ENCODE assay signal across 13 cellular contexts in genomic region chr5:170269579-170269978, GRCh38. TPM values are rescaled to one million over a fixed set of nuclear protein-coding genes. Genes with fewer than 3 reads are reported as not detected.
DNase-seq lines count a peak whose midpoint lies in the region; ATAC-seq lines count a peak whose summit lies in the region.
"Had no signal": no experiment of that assay in that cellular context is flagged by ENCODE, and none has a peak within 500 bp of the region (broad histone marks: within the 10 kb centered on the region; RNA-seq: fewer than 3 reads in every experiment).

No MANE protein-coding gene starts in this region.

- WGBS in GM23248 (ENCODE audit: low coverage in 1 of 2, low lambda C conversion rate in 2 of 2, missing lambda C conversion rate in 2 of 2), 2 experiments = 70 to 75% methylated on average over 7 of the region's 7 CpGs

- no peaks in the 10 kb centered on the region for H4K20me1 ChIP-seq in GM23248 (ENCODE audit: insufficient read depth)

- no peak overlapping the region for H3K9ac ChIP-seq in GM23248

- H3K9me3 ChIP-seq in muscle layer of duodenum (ENCODE audit: control insufficient read depth in 1 of 2, low read length in 2 of 2) = no peaks in the 10 kb centered on the region
- no peaks in the 10 kb centered on the region for H3K9me3 ChIP-seq in GM23248 (ENCODE audit: low read depth)

- H3K9me2 ChIP-seq in GM23248 (ENCODE audit: insufficient read depth) = no peaks in the 10 kb centered on the region

- H3K4me1 Mint-ChIP-seq in activated T-helper 2 cell treated with anti-CD3 and anti-CD28 coated beads, Interferon-gamma antibody, Interleukin-2, Interleukin-4, amounts not matched to agents 10 μg/mL and 5 μg/mL and 100 μg/mL, durations not matched to agents 14 hours and 24 hours and 36 hours (ENCODE audit: low read depth) = peaks cover 80% of the 10 kb centered on the region

- H3K36me3 ChIP-seq in muscle layer of duodenum (ENCODE audit: control insufficient read depth in 1 of 2, insufficient read depth in 2 of 2, low read length in 2 of 2) = no peaks in the 10 kb centered on the region
- no peaks in the 10 kb centered on the region for H3K36me3 ChIP-seq in GM23248 (ENCODE audit: low read depth)

- H3K27me3 ChIP-seq in muscle layer of duodenum (ENCODE audit: low read depth, low read length) (no peaks in the 10 kb centered on the region), GM23248 (replicated peaks; ENCODE audit: insufficient read depth) (peaks cover 29% of the 10 kb centered on the region)

- H2AFZ ChIP-seq in GM23248 = no peak overlapping the region

- no peak overlapping the region for H3K4me2 ChIP-seq in GM23248 (ENCODE audit: unreplicated experiment)

- H3K4me3 ChIP-seq in muscle layer of duodenum (ENCODE audit: low read depth in 1 of 2, low read length in 2 of 2) (no peak overlapping the region), GM23248 (no peak overlapping the region)

- intact Hi-C loops in activated T-helper 2 cell treated with anti-CD3 and anti-CD28 coated beads, Interferon-gamma antibody, Interleukin-2, Interleukin-4, amounts not matched to agents 10 μg/mL and 5 μg/mL and 100 μg/mL, durations not matched to agents 14 hours and 24 hours and 36 hours (cut with micrococcal nuclease) = loop anchor here (1.0 to 5.0 kb wide), 4 partner anchors 15 to 1908 kb away; no protein-coding TSS in a partner anchor

- H3K4me1 ChIP-seq in muscle layer of duodenum (ENCODE audit: control insufficient read depth in 1 of 2, insufficient read depth in 2 of 2, low read length in 2 of 2) (peaks cover 8 to 13% of the 10 kb centered on the region in 2 donors), GM23248 (ENCODE audit: insufficient read depth) (no peaks in the 10 kb centered on the region)

- no peaks in the 10 kb centered on the region for H3K27me3 Mint-ChIP-seq in activated T-helper 2 cell treated with anti-CD3 and anti-CD28 coated beads, Interferon-gamma antibody, Interleukin-2, Interleukin-4, amounts not matched to agents 10 μg/mL and 5 μg/mL and 100 μg/mL, durations not matched to agents 14 hours and 24 hours and 36 hours (ENCODE audit: low read depth)

- peak; percentile 12 to 31 for DNase-seq in AML-193 (lab: John Stamatoyannopoulos, UW)
- DNase-seq in NOMO-1 treated with dmso at 0.1 percent for 144 hours (lab: John Stamatoyannopoulos, UW; ENCODE audit: unreplicated experiment) = peak; percentile 83
- no peak for DNase-seq in activated T-helper 2 cell treated with anti-CD3 and anti-CD28 coated beads, Interferon-gamma antibody, Interleukin-2, Interleukin-4, amounts not matched to agents 10 μg/mL and 5 μg/mL and 100 μg/mL, durations not matched to agents 14 hours and 24 hours and 36 hours (ENCODE audit: low spot score)
- DNase-seq in GM23248 = no peak
- DNase-seq: H9, NCI-H2081 had no signal

- H3K27ac ChIP-seq in muscle layer of duodenum (ENCODE audit: low read length) (peak overlapping the region; percentile 60), GM23248 (no peak overlapping the region)

- in situ Hi-C loops in GM23248 (cut with MboI) = no loop called here

- H3F3A ChIP-seq in GM23248 (ENCODE audit: insufficient read depth) = no peaks in the 10 kb centered on the region

- no peaks in the 10 kb centered on the region for H3K79me2 ChIP-seq in GM23248 (ENCODE audit: insufficient read depth)

- peaks cover 88% of the 10 kb centered on the region for H3K36me3 Mint-ChIP-seq in activated T-helper 2 cell treated with anti-CD3 and anti-CD28 coated beads, Interferon-gamma antibody, Interleukin-2, Interleukin-4, amounts not matched to agents 10 μg/mL and 5 μg/mL and 100 μg/mL, durations not matched to agents 14 hours and 24 hours and 36 hours (ENCODE audit: low read depth)

- H3K9me3 Mint-ChIP-seq in activated T-helper 2 cell treated with anti-CD3 and anti-CD28 coated beads, Interferon-gamma antibody, Interleukin-2, Interleukin-4, amounts not matched to agents 10 μg/mL and 5 μg/mL and 100 μg/mL, durations not matched to agents 14 hours and 24 hours and 36 hours = no peaks in the 10 kb centered on the region
- H3K9me3 Mint-ChIP-seq: H9 had no signal

- ATAC-seq in HG03280 (IDR thresholded peaks at IDR 0.05; ENCODE audit: unreplicated experiment) (no peak), GM21619 (IDR thresholded peaks at IDR 0.05; ENCODE audit: unreplicated experiment) (no peak), HG03520 (IDR thresholded peaks at IDR 0.05; ENCODE audit: unreplicated experiment) (no peak)

- H3K4me3 Mint-ChIP-seq in activated T-helper 2 cell treated with anti-CD3 and anti-CD28 coated beads, Interferon-gamma antibody, Interleukin-2, Interleukin-4, amounts not matched to agents 10 μg/mL and 5 μg/mL and 100 μg/mL, durations not matched to agents 14 hours and 24 hours and 36 hours (ENCODE audit: low read depth) = peak overlapping the region; percentile 34
- H3K4me3 Mint-ChIP-seq: H9 had no signal

- H3K27ac Mint-ChIP-seq in activated T-helper 2 cell treated with anti-CD3 and anti-CD28 coated beads, Interferon-gamma antibody, Interleukin-2, Interleukin-4, amounts not matched to agents 10 μg/mL and 5 μg/mL and 100 μg/mL, durations not matched to agents 14 hours and 24 hours and 36 hours = peak overlapping the region; percentile 86

RNA-seq across cellular contexts. Expression of gene LCP2, which starts 28.0 kb away (rescaled TPM):
- 239 and 254 TPM in 2 replicates for total RNA-seq in activated T-helper 2 cell treated with anti-CD3 and anti-CD28 coated beads, Interferon-gamma antibody, Interleukin-2, Interleukin-4, amounts not matched to agents 10 μg/mL and 5 μg/mL and 100 μg/mL, durations not matched to agents 14 hours and 24 hours and 36 hours
- total RNA-seq in GM23248 (2014; rRNA removed; shearing (Covaris generic)) = not detected in 2 replicates
- polyA plus RNA-seq in GM23248 (2016; fragmentation: Nextera tagmentation; extraction: Ambion mirVana) = not detected in 2 replicates
- total RNA-seq: H9 had no signal
- polyA plus RNA-seq: BJ had no signal

RNA-seq across cellular contexts. Expression of gene C5orf58, which starts 36.8 kb away (rescaled TPM):
- not detected in 2 replicates for total RNA-seq in activated T-helper 2 cell treated with anti-CD3 and anti-CD28 coated beads, Interferon-gamma antibody, Interleukin-2, Interleukin-4, amounts not matched to agents 10 μg/mL and 5 μg/mL and 100 μg/mL, durations not matched to agents 14 hours and 24 hours and 36 hours
- not detected in 2 replicates for total RNA-seq in GM23248 (2014; rRNA removed; shearing (Covaris generic))
- not detected in 2 replicates for polyA plus RNA-seq in GM23248 (2016; fragmentation: Nextera tagmentation; extraction: Ambion mirVana)
- total RNA-seq: glomerular endothelial cell, myocyte had no signal
- polyA plus RNA-seq: BJ had no signal

Comparison
In these comparisons a context has a peak if more than half of its experiments do, and no peak if none do; other contexts are left out.
1. DNase-seq: peak in AML-193 (2 of 2) and NOMO-1 treated with dmso at 0.1 percent for 144 hours (single experiment); none in activated T-helper 2 cell treated with anti-CD3 and anti-CD28 coated beads, Interferon-gamma antibody, Interleukin-2, Interleukin-4, amounts not matched to agents 10 μg/mL and 5 μg/mL and 100 μg/mL, durations not matched to agents 14 hours and 24 hours and 36 hours (single experiment) and GM23248 (single experiment).
2. RNA of gene LCP2, which starts 28.0 kb away (total RNA-seq): 239 to 254 TPM in activated T-helper 2 cell treated with anti-CD3 and anti-CD28 coated beads, Interferon-gamma antibody, Interleukin-2, Interleukin-4, amounts not matched to agents 10 μg/mL and 5 μg/mL and 100 μg/mL, durations not matched to agents 14 hours and 24 hours and 36 hours; not detected in GM23248; every median in the first group is over 100 times any median in the second.